ENCODE assay signal across 9 cellular contexts in the genomic region with DNA sequence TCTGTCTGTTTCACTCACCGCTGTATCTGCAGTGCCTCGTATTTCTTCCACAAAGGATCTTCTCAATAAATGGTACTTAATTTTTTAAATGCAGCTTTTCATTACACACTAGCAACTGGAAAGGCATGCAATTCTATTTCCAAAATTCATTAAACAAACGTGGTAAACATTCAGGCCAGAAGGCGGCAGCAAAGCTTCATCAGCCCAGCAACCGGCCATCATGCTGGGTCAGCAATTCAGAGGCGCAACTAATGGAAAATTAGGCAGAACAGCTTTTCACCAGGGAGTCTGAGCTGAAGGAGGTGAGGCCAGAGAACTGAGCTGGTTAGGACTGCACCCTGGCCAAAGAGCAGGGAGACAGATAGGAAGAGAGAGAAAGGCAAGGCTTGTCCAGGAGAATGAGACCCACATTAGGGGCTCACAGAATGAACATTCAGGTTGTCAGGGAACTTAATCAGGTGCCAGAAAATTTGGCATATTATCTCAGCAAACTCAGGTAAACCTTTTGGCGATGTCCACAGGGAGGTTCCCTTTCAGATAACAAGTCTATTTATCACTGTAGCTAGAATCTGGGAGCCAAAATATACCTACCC. TPM values are rescaled to one million over a fixed set of nuclear protein-coding genes. Genes with fewer than 3 reads are reported as not detected.
DNase-seq lines count a peak whose midpoint lies in the region; ATAC-seq, FAIRE-seq and TF ChIP-seq lines count a peak whose summit lies in the region.
"Had no signal": no experiment of that assay in that cellular context is flagged by ENCODE, and none has a peak within 500 bp of the region (broad histone marks: within the 10 kb centered on the region; RNA-seq: fewer than 3 reads in every experiment).

No MANE protein-coding gene starts in this region.

- H3K4me3 ChIP-seq in SK-N-SH (ENCODE audit: low read depth in 2 of 2, low read length in 1 of 2) = peak overlapping the region in 1 of 2 experiments; percentile 21; a peak in 1 of 4 replicates
- no peak overlapping the region for H3K4me3 ChIP-seq in trophoblast cell (ENCODE audit: low read depth, low read length)

- H3K4me3 Mint-ChIP-seq in activated CD8-positive, alpha-beta T cell treated with anti-CD3 and anti-CD28 coated beads for 36 hours = no peak overlapping the region
- no peak overlapping the region for H3K4me3 Mint-ChIP-seq in activated CD8-positive, alpha-beta T cell treated with anti-CD3 and anti-CD28 coated beads, Interleukin-2, amount 10 ng/mL, durations not matched to agents 7 days and 5 days
- H3K4me3 Mint-ChIP-seq: central memory CD8-positive, alpha-beta T cell had no signal

- POLR2A ChIA-PET in activated CD8-positive, alpha-beta T cell treated with anti-CD3 and anti-CD28 coated beads for 36 hours (lab: Charles Lee) = no interaction called here
- POLR2A ChIA-PET in activated CD8-positive, alpha-beta T cell treated with anti-CD3 and anti-CD28 coated beads, Interleukin-2, amount 10 ng/mL, durations not matched to agents 7 days and 5 days (lab: Charles Lee) = no interaction called here
- POLR2A ChIA-PET in SK-N-SH (lab: Yijun Ruan, JAX) = no interaction called here

- H3K9me3 ChIP-seq in SK-N-SH (no peaks in the 10 kb centered on the region), trophoblast cell (ENCODE audit: insufficient read depth, low read depth, low read length) (peaks cover 1% of the 10 kb centered on the region)

- TF ChIP-seq CTCF in activated CD8-positive, alpha-beta T cell treated with anti-CD3 and anti-CD28 coated beads for 36 hours (IDR thresholded peaks at IDR 0.05) = peak; percentile 12
- TF ChIP-seq CTCF in SK-N-SH (IDR thresholded peaks at IDR 0.05) = peak; percentile 76

- no peaks in the 10 kb centered on the region for H4K20me1 ChIP-seq in SK-N-SH (ENCODE audit: insufficient read depth)

- CTCF ChIA-PET in activated CD8-positive, alpha-beta T cell treated with anti-CD3 and anti-CD28 coated beads for 36 hours (lab: Charles Lee) = interaction anchor here (0.6 to 1.6 kb wide), 4 partner anchors 11 to 747 kb away, joined by 3 to 4 read pairs (median 3); no protein-coding TSS in a partner anchor
- CTCF ChIA-PET in activated CD8-positive, alpha-beta T cell treated with anti-CD3 and anti-CD28 coated beads, Interleukin-2, amount 10 ng/mL, durations not matched to agents 7 days and 5 days (lab: Charles Lee) = interaction anchor here (1.0 kb wide), 1 partner anchor 465 kb away, joined by 3 read pairs; no protein-coding TSS in a partner anchor
- CTCF ChIA-PET in SK-N-SH (lab: Yijun Ruan, JAX) = interaction anchor here (0.6 to 1.6 kb wide), 13 partner anchors 9 to 638 kb away, joined by 3 to 8 read pairs (median 4); no protein-coding TSS in a partner anchor

- H2BK120ac ChIP-seq in trophoblast cell (ENCODE audit: insufficient read depth, low read length, poor library complexity) = no peak overlapping the region

- no peak overlapping the region for H4K91ac ChIP-seq in trophoblast cell (ENCODE audit: low read depth, low read length)

- DNase-seq in activated CD8-positive, alpha-beta T cell treated with anti-CD3 and anti-CD28 coated beads for 36 hours = peak; percentile 30
- DNase-seq in activated CD8-positive, alpha-beta T cell treated with anti-CD3 and anti-CD28 coated beads, Interleukin-2, amount 10 ng/mL, durations not matched to agents 7 days and 5 days = no peak
- DNase-seq in HK-2 (ENCODE audit: unreplicated experiment) (peak; percentile 27), SK-N-SH (peak; percentile 47), frontal cortex (ENCODE audit: low spot score in 2 of 2) (peak; percentile 52 to 53), trophoblast cell (peak; percentile 4 to 57), OCI-M2 (lab: John Stamatoyannopoulos, UW; ENCODE audit: unreplicated experiment) (no peak), activated gamma-delta T cell (lab: John Stamatoyannopoulos, UW) (no peak)

- H3K27me3 Mint-ChIP-seq in activated CD8-positive, alpha-beta T cell treated with anti-CD3 and anti-CD28 coated beads for 36 hours = no peaks in the 10 kb centered on the region
- H3K27me3 Mint-ChIP-seq in activated CD8-positive, alpha-beta T cell treated with anti-CD3 and anti-CD28 coated beads, Interleukin-2, amount 10 ng/mL, durations not matched to agents 7 days and 5 days (ENCODE audit: low read depth) = no peaks in the 10 kb centered on the region
- H3K27me3 Mint-ChIP-seq: central memory CD8-positive, alpha-beta T cell had no signal

- H3K9me3 Mint-ChIP-seq in activated CD8-positive, alpha-beta T cell treated with anti-CD3 and anti-CD28 coated beads for 36 hours = no peaks in the 10 kb centered on the region
- no peaks in the 10 kb centered on the region for H3K9me3 Mint-ChIP-seq in activated CD8-positive, alpha-beta T cell treated with anti-CD3 and anti-CD28 coated beads, Interleukin-2, amount 10 ng/mL, durations not matched to agents 7 days and 5 days (ENCODE audit: insufficient read depth)
- H3K9me3 Mint-ChIP-seq: central memory CD8-positive, alpha-beta T cell had no signal

- H4K8ac ChIP-seq in trophoblast cell (ENCODE audit: low read depth, low read length) = no peak overlapping the region

- no peak overlapping the region for H3K4ac ChIP-seq in trophoblast cell (ENCODE audit: low read depth, low read length)

- no peak for FAIRE-seq in frontal cortex (lab: Jason Lieb, UNC)

- no peak overlapping the region for H3K18ac ChIP-seq in trophoblast cell (ENCODE audit: low read length)

- no peaks in the 10 kb centered on the region for H3K79me1 ChIP-seq in trophoblast cell (ENCODE audit: low read length)

- H3K27me3 ChIP-seq in SK-N-SH (ENCODE audit: insufficient read depth) (peaks cover 15% of the 10 kb centered on the region), trophoblast cell (ENCODE audit: insufficient read depth, low read length) (no peaks in the 10 kb centered on the region)

- H3K27ac Mint-ChIP-seq in activated CD8-positive, alpha-beta T cell treated with anti-CD3 and anti-CD28 coated beads for 36 hours = no peak overlapping the region
- no peak overlapping the region for H3K27ac Mint-ChIP-seq in activated CD8-positive, alpha-beta T cell treated with anti-CD3 and anti-CD28 coated beads, Interleukin-2, amount 10 ng/mL, durations not matched to agents 7 days and 5 days

- TF ChIP-seq EP300 in SK-N-SH (IDR thresholded peaks at IDR 0.05; ENCODE audit: borderline replicate concordance in 1 of 2, low read depth in 1 of 2, low read length in 1 of 2) = no peak

- no peaks in the 10 kb centered on the region for H3K4me1 ChIP-seq in SK-N-SH (ENCODE audit: control insufficient read depth in 1 of 2, insufficient read depth in 2 of 2, low read depth in 1 of 2, low read length in 1 of 2)
- H3K4me1 ChIP-seq in trophoblast cell (ENCODE audit: control insufficient read depth in 1 of 2, insufficient read depth in 2 of 2, low read length in 2 of 2) = no peaks in the 10 kb centered on the region

- H3K79me2 ChIP-seq in SK-N-SH (ENCODE audit: insufficient read depth) (no peaks in the 10 kb centered on the region), trophoblast cell (ENCODE audit: control insufficient read depth, insufficient read depth, low read length, poor library complexity) (no peaks in the 10 kb centered on the region)

- H3K4me2 ChIP-seq in SK-N-SH (no peak overlapping the region), trophoblast cell (ENCODE audit: low read length) (no peak overlapping the region)

- H2BK5ac ChIP-seq in trophoblast cell (ENCODE audit: low read depth, low read length, poor library complexity) = no peak overlapping the region

- WGBS in SK-N-SH (ENCODE audit: low lambda C conversion rate) = 0% methylated on average over 7 of the region's 7 CpGs
- no CpG with 5 or more reads among the region's 7 CpGs for WGBS in trophoblast cell (ENCODE audit: extremely low coverage, insufficient coverage, insufficient read length)

- H3K23ac ChIP-seq in trophoblast cell (ENCODE audit: low read length) = no peak overlapping the region

- peak; percentile 66 for TF ChIP-seq RAD21 in SK-N-SH (IDR thresholded peaks at IDR 0.05; ENCODE audit: low read length)

- intact Hi-C loops in activated CD8-positive, alpha-beta T cell treated with anti-CD3 and anti-CD28 coated beads for 36 hours (cut with micrococcal nuclease) = loop anchor here (5.0 kb wide), 1 partner anchor 464 kb away; no protein-coding TSS in a partner anchor

- H4K12ac ChIP-seq in trophoblast cell (ENCODE audit: low read depth, low read length) = no peak overlapping the region

- H3K4me1 Mint-ChIP-seq in activated CD8-positive, alpha-beta T cell treated with anti-CD3 and anti-CD28 coated beads for 36 hours (ENCODE audit: low read depth) = no peaks in the 10 kb centered on the region
- H3K4me1 Mint-ChIP-seq in activated CD8-positive, alpha-beta T cell treated with anti-CD3 and anti-CD28 coated beads, Interleukin-2, amount 10 ng/mL, durations not matched to agents 7 days and 5 days (ENCODE audit: low read depth) = no peaks in the 10 kb centered on the region
- H3K4me1 Mint-ChIP-seq: central memory CD8-positive, alpha-beta T cell had no signal

- H3K27ac ChIP-seq in SK-N-SH (ENCODE audit: low read depth in 2 of 2, low read length in 1 of 2) (no peak overlapping the region), trophoblast cell (ENCODE audit: low read depth, low read length) (no peak overlapping the region)

- H2AFZ ChIP-seq in SK-N-SH (ENCODE audit: low read depth) = no peak overlapping the region
- no peak overlapping the region for H2AFZ ChIP-seq in trophoblast cell (ENCODE audit: insufficient read depth, low read length, poor library complexity)

- H3K36me3 Mint-ChIP-seq in activated CD8-positive, alpha-beta T cell treated with anti-CD3 and anti-CD28 coated beads for 36 hours (ENCODE audit: low read depth) = no peaks in the 10 kb centered on the region
- no peaks in the 10 kb centered on the region for H3K36me3 Mint-ChIP-seq in activated CD8-positive, alpha-beta T cell treated with anti-CD3 and anti-CD28 coated beads, Interleukin-2, amount 10 ng/mL, durations not matched to agents 7 days and 5 days (ENCODE audit: low read depth)

- H3K9ac ChIP-seq in SK-N-SH = no peak overlapping the region
- H3K9ac ChIP-seq in trophoblast cell (ENCODE audit: low read length) = no peak overlapping the region

- H3K14ac ChIP-seq in trophoblast cell (ENCODE audit: low read length) = no peak overlapping the region

- H2AK5ac ChIP-seq in trophoblast cell (ENCODE audit: low read length) = no peak overlapping the region

- H2BK12ac ChIP-seq in trophoblast cell (ENCODE audit: low read length) = no peak overlapping the region

- ATAC-seq in activated CD8-positive, alpha-beta T cell treated with anti-CD3 and anti-CD28 coated beads for 36 hours = no peak
- ATAC-seq in activated CD8-positive, alpha-beta T cell treated with anti-CD3 and anti-CD28 coated beads, Interleukin-2, amount 10 ng/mL, durations not matched to agents 7 days and 5 days = no peak

- H3K36me3 ChIP-seq in SK-N-SH (replicated peaks in 1 of 2; ENCODE audit: control insufficient read depth in 1 of 2, insufficient read depth in 2 of 2, low read length in 1 of 2) (no peaks in the 10 kb centered on the region), trophoblast cell (ENCODE audit: control insufficient read depth in 1 of 2, insufficient read depth in 2 of 2, low read length in 2 of 2) (no peaks in the 10 kb centered on the region)

- H3K9me2 ChIP-seq in SK-N-SH = no peaks in the 10 kb centered on the region

- no peaks in the 10 kb centered on the region for H3F3A ChIP-seq in SK-N-SH (replicated peaks; ENCODE audit: insufficient read depth)

RNA-seq across cellular contexts. Expression of a gene that starts 17.7 kb away (rescaled TPM):
- not detected for total RNA-seq in activated CD8-positive, alpha-beta T cell treated with anti-CD3 and anti-CD28 coated beads for 36 hours
- total RNA-seq in activated CD8-positive, alpha-beta T cell treated with anti-CD3 and anti-CD28 coated beads, Interleukin-2, amount 10 ng/mL, durations not matched to agents 7 days and 5 days = not detected
- 0.02 and 0.05 TPM in 2 replicates for polyA plus RNA-seq in SK-N-SH (2012; rRNA removed)
- 0.04 and 0.05 TPM in 2 replicates for polyA plus RNA-seq in SK-N-SH (2012; cell fraction: cytosol; rRNA removed)
- polyA plus RNA-seq in SK-N-SH (2012; cell fraction: nucleus; rRNA removed) = 0.11 and 0.14 TPM in 2 replicates
- total RNA-seq in frontal cortex = 87.6 TPM
- 1.7 and 1.9 TPM in 2 replicates for polyA plus RNA-seq in trophoblast cell (2013)

Comparison
In these comparisons a context has a peak if more than half of its experiments do, and no peak if none do; other contexts are left out.
1. DNase-seq: peak in activated CD8-positive, alpha-beta T cell treated with anti-CD3 and anti-CD28 coated beads for 36 hours (single experiment), HK-2 (single experiment), SK-N-SH (single experiment), frontal cortex (2 of 2) and trophoblast cell (2 of 2); none in activated CD8-positive, alpha-beta T cell treated with anti-CD3 and anti-CD28 coated beads, Interleukin-2, amount 10 ng/mL, durations not matched to agents 7 days and 5 days (single experiment), OCI-M2 (single experiment) and activated gamma-delta T cell (single experiment).
2. RNA of a gene that starts 17.7 kb away (total RNA-seq): 87.6 TPM in frontal cortex (single experiment); not detected in activated CD8-positive, alpha-beta T cell treated with anti-CD3 and anti-CD28 coated beads for 36 hours and not detected in activated CD8-positive, alpha-beta T cell treated with anti-CD3 and anti-CD28 coated beads, Interleukin-2, amount 10 ng/mL, durations not matched to agents 7 days and 5 days; every median in the first group is over 10 times any median in the second.